Comparison of ENCODE assay signal across 1 cellular context in genomic region chr3:10164546-10165393, GRCh38.
A peak's percentile ranks its signal among the peaks of the same experiment; 100 is the strongest.
TF ChIP-seq lines count a peak whose summit lies in the region.

TSS of gene IRAK2 (plus strand) at chr3:10164919. CDS start at chr3:10164955, 36 bp downstream.

TF ChIP-seq in HepG2, 621 proteins besides CTCF, POLR2A, EP300 and RAD21 (continued from another document):
- TF ChIP-seq HNF1B (CRISPR knock-in tag; IDR thresholded peaks at IDR 0.05), result no peak
- no peak; the same call in 1 of the 2 replicates for TF ChIP-seq THAP7 (CRISPR knock-in tag; IDR thresholded peaks at IDR 0.05)
- peak; percentile 81 for TF ChIP-seq TAF1 (CRISPR knock-in tag; IDR thresholded peaks at IDR 0.05)
- no peak for TF ChIP-seq SRF (IDR thresholded peaks at IDR 0.05; ENCODE audit: low read depth, low read length)
- TF ChIP-seq ZNF691 (CRISPR knock-in tag; IDR thresholded peaks at IDR 0.05; ENCODE audit: borderline replicate concordance, low read depth), result peak; percentile 29; the same call in 1 of the 2 replicates
- peak; percentile 72; the same call in 1 of the 2 replicates for TF ChIP-seq ZNF878 (CRISPR knock-in tag; IDR thresholded peaks at IDR 0.05)
- peak; percentile 61; the same call in 1 of the 2 replicates for TF ChIP-seq ZNF121 (CRISPR knock-in tag; IDR thresholded peaks at IDR 0.05)
- TF ChIP-seq GTF3A (CRISPR knock-in tag; conservative IDR thresholded peaks at IDR 0.05), result 0 out of 2 replicates have a peak, but pooled peaks have one; percentile 50
- 0 out of 2 replicates have a peak, but pooled peaks have one; percentile 69 for TF ChIP-seq SMAD9 (CRISPR knock-in tag; IDR thresholded peaks at IDR 0.05)
- no peak; the same call in 1 of the 2 replicates for TF ChIP-seq ZNF720 (CRISPR knock-in tag; IDR thresholded peaks at IDR 0.05)
- TF ChIP-seq MED8 (CRISPR knock-in tag; IDR thresholded peaks at IDR 0.05; ENCODE audit: insufficient replicate concordance), result no peak
- TF ChIP-seq HDAC1 (CRISPR knock-in tag; IDR thresholded peaks at IDR 0.05), result peak; percentile 75; the same call in 1 of the 2 replicates
- TF ChIP-seq RORA (CRISPR knock-in tag; IDR thresholded peaks at IDR 0.05), result no peak
- 0 out of 2 replicates have a peak, but pooled peaks have one; percentile 16 for TF ChIP-seq PITX1 (CRISPR knock-in tag; IDR thresholded peaks at IDR 0.05)
- TF ChIP-seq ZBTB40 (IDR thresholded peaks at IDR 0.05), result no peak
- peak; percentile 55; the same call in 1 of the 2 replicates for TF ChIP-seq ZBTB40 (CRISPR knock-in tag; IDR thresholded peaks at IDR 0.05)
- TF ChIP-seq ZBTB46 (CRISPR knock-in tag; IDR thresholded peaks at IDR 0.05; ENCODE audit: borderline replicate concordance), result 0 out of 2 replicates have a peak, but pooled peaks have one; percentile 22
- no peak for TF ChIP-seq CBX1 (IDR thresholded peaks at IDR 0.05; ENCODE audit: low read depth)
- TF ChIP-seq TOE1 (CRISPR knock-in tag; IDR thresholded peaks at IDR 0.05), result no peak
- peak; percentile 71; the same call in 1 of the 2 replicates for TF ChIP-seq ARHGAP35 (CRISPR knock-in tag; IDR thresholded peaks at IDR 0.05; ENCODE audit: borderline replicate concordance)
- no peak for TF ChIP-seq MNT (IDR thresholded peaks at IDR 0.05)
- no peak for TF ChIP-seq ZNF30 (CRISPR knock-in tag; IDR thresholded peaks at IDR 0.05)
- no peak for TF ChIP-seq ZNF660 (CRISPR knock-in tag; IDR thresholded peaks at IDR 0.05; ENCODE audit: borderline replicate concordance, low read depth)
- TF ChIP-seq HINFP (CRISPR knock-in tag; IDR thresholded peaks at IDR 0.05; ENCODE audit: low read depth), result peak; percentile 81; the same call in 1 of the 2 replicates
- TF ChIP-seq SMAD3 (CRISPR knock-in tag; IDR thresholded peaks at IDR 0.05), result no peak
TF ChIP-seq in HepG2: peak in this region for 203.
